In the genomic region with DNA sequence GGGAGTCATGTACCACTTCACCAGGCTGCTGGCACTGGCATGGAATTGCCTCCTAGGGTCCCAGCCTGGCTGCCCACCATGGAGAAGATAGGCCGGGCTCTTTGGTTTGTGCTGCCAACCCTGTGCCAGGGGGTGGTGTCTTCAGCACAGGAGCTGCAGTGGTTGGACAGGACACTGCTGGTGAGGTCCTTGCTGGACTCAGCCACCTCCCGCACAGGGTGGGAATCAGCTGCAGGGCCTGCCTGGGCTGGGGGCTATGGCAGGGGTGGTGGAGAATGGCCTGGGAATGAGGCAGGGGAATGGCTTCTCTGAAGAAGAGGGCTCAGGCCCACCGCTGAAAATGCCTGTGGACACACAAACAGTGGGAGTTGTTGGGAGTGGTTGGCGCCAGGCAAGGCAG, we compare ENCODE assay signal across 29 cellular contexts.
DNase-seq lines count a peak whose midpoint lies in the region; ATAC-seq, FAIRE-seq and TF ChIP-seq lines count a peak whose summit lies in the region.
"Had no signal": no experiment of that assay in that cellular context is flagged by ENCODE, and none has a peak within 500 bp of the region (broad histone marks: within the 10 kb centered on the region; RNA-seq: fewer than 3 reads in every experiment).

No MANE protein-coding gene starts in this region.

- H3K36me3 ChIP-seq in endodermal cell (ENCODE audit: control insufficient read depth, insufficient read depth, low read length) (no peaks in the 10 kb centered on the region), kidney (ENCODE audit: control insufficient read depth in 1 of 2, insufficient read depth in 2 of 2, low read length in 2 of 2) (no peaks in the 10 kb centered on the region), ascending aorta (no peaks in the 10 kb centered on the region)
- H3K36me3 ChIP-seq: BE2C, BLaER1 had no signal

- TF ChIP-seq CTCF in natural killer cell (IDR thresholded peaks at IDR 0.05) (no peak), endodermal cell (conservative IDR thresholded peaks at IDR 0.05) (no peak), kidney (IDR thresholded peaks at IDR 0.05; ENCODE audit: borderline replicate concordance, extremely low read depth, insufficient read depth) (no peak), osteocyte (IDR thresholded peaks at IDR 0.05) (no peak), ascending aorta (IDR thresholded peaks at IDR 0.05) (no peak), chondrocyte (IDR thresholded peaks at IDR 0.05) (no peak)

- peaks cover 18 to 20% of the 10 kb centered on the region in 2 donors for H3K4me1 Mint-ChIP-seq in natural killer cell treated with Interleukin-12 subunit alpha and Interleukin-12 subunit beta and Interleukin-15 and Interleukin-18, amount 100 ng/mL, for 72 hours (ENCODE audit: low read depth in 2 of 2)
- H3K4me1 Mint-ChIP-seq in natural killer cell (peaks cover 24 to 27% of the 10 kb centered on the region in 2 donors), endodermal cell (peaks cover 21% of the 10 kb centered on the region), osteocyte (ENCODE audit: unreplicated experiment) (peaks cover 11% of the 10 kb centered on the region), chondrocyte (ENCODE audit: low read depth) (peaks cover 7% of the 10 kb centered on the region)

- DNase-seq in natural killer cell treated with Interleukin-12 subunit alpha and Interleukin-12 subunit beta and Interleukin-15 and Interleukin-18, amount 100 ng/mL, for 72 hours (ENCODE audit: low spot score) = peak; percentile 42
- DNase-seq in natural killer cell (no peak), endodermal cell (peak; percentile 35), kidney (peak; percentile 63), osteocyte (ENCODE audit: extremely low spot score, unreplicated experiment) (peak; percentile 81), ascending aorta (ENCODE audit: low spot score in 2 of 2) (no peak), chondrocyte (ENCODE audit: low spot score) (no peak)
- DNase-seq: 8988T; ACHN; BE2C; C1 segment of cervical spinal cord; CD4-positive, alpha-beta memory T cell; CD4-positive, CD25-positive, alpha-beta regulatory T cell; CD8-positive, alpha-beta memory T cell; COR-L47; DMS 273 treated with DMSO at 0.1 percent for 48 hours; DMS153; DMS53; DMS79; DND-41; EL; GDM1 had no signal

- H3K27ac ChIP-seq in endodermal cell (ENCODE audit: low read depth, low read length) = no peak overlapping the region
- no peak overlapping the region for H3K27ac ChIP-seq in kidney (ENCODE audit: low read depth in 2 of 2, low read length in 2 of 2)
- H3K27ac ChIP-seq in ascending aorta = no peak overlapping the region
- H3K27ac ChIP-seq: BLaER1 had no signal

- H3K27me3 Mint-ChIP-seq in natural killer cell treated with Interleukin-12 subunit alpha and Interleukin-12 subunit beta and Interleukin-15 and Interleukin-18, amount 100 ng/mL, for 72 hours = peaks cover 38 to 41% of the 10 kb centered on the region in 2 donors
- peaks cover 25 to 26% of the 10 kb centered on the region in 2 donors for H3K27me3 Mint-ChIP-seq in natural killer cell (ENCODE audit: low read depth in 2 of 2)
- H3K27me3 Mint-ChIP-seq in endodermal cell (ENCODE audit: insufficient read depth) = peaks cover 60% of the 10 kb centered on the region
- H3K27me3 Mint-ChIP-seq in osteocyte (ENCODE audit: unreplicated experiment) = peaks cover 24% of the 10 kb centered on the region
- peaks cover 10% of the 10 kb centered on the region for H3K27me3 Mint-ChIP-seq in chondrocyte (ENCODE audit: low read depth)

- H3K27ac Mint-ChIP-seq in natural killer cell treated with Interleukin-12 subunit alpha and Interleukin-12 subunit beta and Interleukin-15 and Interleukin-18, amount 100 ng/mL, for 72 hours = no peak overlapping the region
- H3K27ac Mint-ChIP-seq in natural killer cell = no peak overlapping the region
- no peak overlapping the region for H3K27ac Mint-ChIP-seq in endodermal cell
- no peak overlapping the region for H3K27ac Mint-ChIP-seq in osteocyte (ENCODE audit: unreplicated experiment)
- no peak overlapping the region for H3K27ac Mint-ChIP-seq in chondrocyte (ENCODE audit: unreplicated experiment)
- H3K27ac Mint-ChIP-seq: CD14-positive monocyte; CD4-positive, CD25-positive, alpha-beta regulatory T cell; CD8-positive, alpha-beta memory T cell had no signal

- peaks cover 33% of the 10 kb centered on the region for H3K27me3 ChIP-seq in endodermal cell (ENCODE audit: control insufficient read depth, insufficient read depth, low read length, poor library complexity, severe bottlenecking)
- H3K27me3 ChIP-seq in ascending aorta = no peaks in the 10 kb centered on the region
- H3K27me3 ChIP-seq: BLaER1 had no signal

- no peaks in the 10 kb centered on the region for H3K36me3 Mint-ChIP-seq in natural killer cell treated with Interleukin-12 subunit alpha and Interleukin-12 subunit beta and Interleukin-15 and Interleukin-18, amount 100 ng/mL, for 72 hours
- H3K36me3 Mint-ChIP-seq in natural killer cell (no peaks in the 10 kb centered on the region), endodermal cell (ENCODE audit: low read depth) (no peaks in the 10 kb centered on the region), osteocyte (ENCODE audit: unreplicated experiment) (no peaks in the 10 kb centered on the region), chondrocyte (ENCODE audit: low read depth) (no peaks in the 10 kb centered on the region)
- H3K36me3 Mint-ChIP-seq: CD4-positive, CD25-positive, alpha-beta regulatory T cell; CD8-positive, alpha-beta memory T cell had no signal

- H3K4me3 ChIP-seq in endodermal cell (ENCODE audit: low read length) (no peak overlapping the region), kidney (ENCODE audit: low read length in 2 of 2) (no peak overlapping the region), ascending aorta (no peak overlapping the region)
- H3K4me3 ChIP-seq: BLaER1, GM12878 had no signal

- no peak overlapping the region for H3K9ac ChIP-seq in endodermal cell (ENCODE audit: extremely low read depth, low read length, poor library complexity, severe bottlenecking)
- H3K9ac ChIP-seq in kidney (ENCODE audit: low read length in 2 of 2) = no peak overlapping the region
- H3K9ac ChIP-seq: BLaER1 had no signal

- no peak for ATAC-seq in natural killer cell treated with Interleukin-12 subunit alpha and Interleukin-12 subunit beta and Interleukin-15 and Interleukin-18, amount 100 ng/mL, for 72 hours
- ATAC-seq in natural killer cell (no peak), GM19455 (IDR thresholded peaks at IDR 0.05; ENCODE audit: unreplicated experiment) (no peak)
- ATAC-seq: GM12878 had no signal

- H3K9me3 Mint-ChIP-seq in natural killer cell treated with Interleukin-12 subunit alpha and Interleukin-12 subunit beta and Interleukin-15 and Interleukin-18, amount 100 ng/mL, for 72 hours = no peaks in the 10 kb centered on the region
- H3K9me3 Mint-ChIP-seq in natural killer cell (no peaks in the 10 kb centered on the region), endodermal cell (no peaks in the 10 kb centered on the region), osteocyte (ENCODE audit: unreplicated experiment) (no peaks in the 10 kb centered on the region), chondrocyte (ENCODE audit: low read depth) (no peaks in the 10 kb centered on the region)
- H3K9me3 Mint-ChIP-seq: CD4-positive, alpha-beta memory T cell; CD8-positive, alpha-beta memory T cell had no signal

- intact Hi-C loops in natural killer cell (cut with micrococcal nuclease) = no loop called here
- intact Hi-C loops in kidney (cut with DNase I) = no loop called here
- intact Hi-C loops in ascending aorta (cut with DNase I) = no loop called here

- no peak for FAIRE-seq in kidney (lab: Jason Lieb, UNC)
- FAIRE-seq: A204.1, GM12878, GM12892, GM18507 had no signal

- H3K9me3 ChIP-seq in endodermal cell (ENCODE audit: control insufficient read depth, low read length) = no peaks in the 10 kb centered on the region
- H3K9me3 ChIP-seq in kidney (ENCODE audit: control insufficient read depth in 1 of 2, low read length in 2 of 2) = no peaks in the 10 kb centered on the region
- H3K9me3 ChIP-seq in ascending aorta = no peaks in the 10 kb centered on the region
- H3K9me3 ChIP-seq: BE2C, BLaER1 had no signal

- H3K4me1 ChIP-seq in endodermal cell (ENCODE audit: control insufficient read depth, insufficient read depth, low read length) (no peaks in the 10 kb centered on the region), kidney (ENCODE audit: control insufficient read depth in 1 of 2, insufficient read depth in 1 of 2, low read depth in 1 of 2, low read length in 2 of 2) (peaks cover 0 to 6% of the 10 kb centered on the region in 2 donors), ascending aorta (no peaks in the 10 kb centered on the region)
- H3K4me1 ChIP-seq: BE2C had no signal

- H3K4me3 Mint-ChIP-seq in natural killer cell treated with Interleukin-12 subunit alpha and Interleukin-12 subunit beta and Interleukin-15 and Interleukin-18, amount 100 ng/mL, for 72 hours = no peak overlapping the region
- H3K4me3 Mint-ChIP-seq in natural killer cell (no peak overlapping the region), endodermal cell (no peak overlapping the region), osteocyte (ENCODE audit: unreplicated experiment) (no peak overlapping the region), chondrocyte (ENCODE audit: unreplicated experiment) (no peak overlapping the region)
- H3K4me3 Mint-ChIP-seq: CD14-positive monocyte had no signal

- 71 to 92% methylated on average over 2 to 4 of the region's 4 CpGs for WGBS in endodermal cell (ENCODE audit: insufficient coverage in 1 of 2, insufficient read length in 1 of 2), 2 experiments

Comparison
In these comparisons a context has a peak if more than half of its experiments do, and no peak if none do; other contexts are left out.
1. DNase-seq: peak in natural killer cell treated with Interleukin-12 subunit alpha and Interleukin-12 subunit beta and Interleukin-15 and Interleukin-18, amount 100 ng/mL, for 72 hours (single experiment), endodermal cell (single experiment), kidney (single experiment) and osteocyte (single experiment); none in natural killer cell (single experiment), ascending aorta (0 of 2) and chondrocyte (single experiment).